ENCODE assay signal across 27 cellular contexts in the genomic region with DNA sequence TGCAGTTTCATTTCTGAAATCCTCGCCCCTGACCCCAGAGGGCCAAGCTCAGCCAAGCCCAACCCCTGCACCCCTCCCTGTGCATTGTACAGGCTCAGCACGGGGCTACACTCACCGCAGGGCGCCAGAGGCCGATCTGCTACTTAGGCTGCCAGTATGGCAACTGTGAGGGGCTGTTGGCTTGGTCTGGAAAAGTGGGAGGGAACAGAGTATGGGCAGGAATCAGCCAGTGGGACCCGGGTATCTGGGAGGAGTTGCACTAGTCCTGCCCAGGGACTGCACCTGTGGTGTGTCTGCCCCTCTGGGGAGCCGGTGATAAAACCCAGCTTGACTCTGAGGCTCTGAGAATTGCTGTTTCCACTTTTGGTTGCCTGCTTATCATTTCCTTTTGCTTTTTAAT.
DNase-seq lines count a peak whose midpoint lies in the region; ATAC-seq and TF ChIP-seq lines count a peak whose summit lies in the region.
"Had no signal": no experiment of that assay in that cellular context is flagged by ENCODE, and none has a peak within 500 bp of the region (broad histone marks: within the 10 kb centered on the region; RNA-seq: fewer than 3 reads in every experiment).

No MANE protein-coding gene starts in this region.

- H3K4me1 ChIP-seq in BE2C (no peaks in the 10 kb centered on the region), right lobe of liver (no peaks in the 10 kb centered on the region)
- H3K4me1 ChIP-seq: adrenal gland, prostate gland, sigmoid colon, SJCRH30, uterus had no signal

- H3K4me3 ChIP-seq in BE2C (ENCODE audit: low read depth, low read length) (no peak overlapping the region), right lobe of liver (no peak overlapping the region)
- H3K4me3 ChIP-seq: adrenal gland, prostate gland, sigmoid colon, SJCRH30, thoracic aorta, uterus had no signal

- TF ChIP-seq POLR2A in right lobe of liver (IDR thresholded peaks at IDR 0.05): no peak

- no peak overlapping the region for H3K27ac ChIP-seq in right lobe of liver
- H3K27ac ChIP-seq: adrenal gland, C4-2B, prostate gland, sigmoid colon, SJCRH30, thoracic aorta, uterus had no signal

- no peaks in the 10 kb centered on the region for H3K36me3 ChIP-seq in BE2C
- H3K36me3 ChIP-seq in right lobe of liver: no peaks in the 10 kb centered on the region
- H3K36me3 ChIP-seq: adrenal gland, prostate gland, sigmoid colon, SJCRH30, thoracic aorta, uterus had no signal

- DNase-seq in BE2C (peak; percentile 12), D341Med (ENCODE audit: low spot score) (peak; percentile 25), NCI-H2081 (lab: John Stamatoyannopoulos, UW) (peak; percentile 73 to 86), iPS DF 19.7 (ENCODE audit: low read depth, low spot score) (peak; percentile 40), epidermal melanocyte (ENCODE audit: insufficient read length, low spot score) (no peak), right lobe of liver (no peak), germinal center (ENCODE audit: low spot score) (no peak)
- DNase-seq in activated CD4-positive, alpha-beta T cell treated with anti-CD3 and anti-CD28 coated beads, Interleukin-2, amount 50 U/mL, for 48 hours: no peak
- DNase-seq: activated CD4-positive, alpha-beta memory T cell treated with anti-CD3 and anti-CD28 coated beads for 36 hours; activated CD8-positive, alpha-beta memory T cell treated with anti-CD3 and anti-CD28 coated beads, Interleukin-2, amount 50 U/mL, for 4 hours; activated naive CD4-positive, alpha-beta T cell treated with anti-CD3 and anti-CD28 coated beads for 36 hours; adrenal gland; DND-41; glutamatergic neuron; left cardiac atrium; mammary epithelial cell; NCI-H1048; sigmoid colon; SJCRH30; stimulated activated CD4-positive, alpha-beta T cell treated with anti-CD3 and anti-CD28 coated beads, Interleukin-4, amount 100 ng/mL, for 24 hours; stimulated activated naive CD4-positive, alpha-beta T cell; T-helper 1 cell; uterus had no signal

- intact Hi-C loops in right lobe of liver (cut with DNase I): no loop called here

- no peak for ATAC-seq in right lobe of liver
- ATAC-seq: HepG2, left cardiac atrium had no signal

- no peak for TF ChIP-seq CTCF in BE2C (IDR thresholded peaks at IDR 0.05; ENCODE audit: low read depth, low read length)
- TF ChIP-seq CTCF in right lobe of liver (IDR thresholded peaks at IDR 0.05): no peak

- H3K9me3 ChIP-seq in BE2C (no peaks in the 10 kb centered on the region), right lobe of liver (no peaks in the 10 kb centered on the region)
- H3K9me3 ChIP-seq: adrenal gland, prostate gland, sigmoid colon, SJCRH30, thoracic aorta, uterus had no signal

- 14% methylated on average over 6 of the region's 7 CpGs for WGBS in right lobe of liver (ENCODE audit: insufficient coverage, low coverage, low lambda C conversion rate, missing lambda C conversion rate)

- H3K27me3 ChIP-seq in BE2C (peaks cover 13% of the 10 kb centered on the region), right lobe of liver (no peaks in the 10 kb centered on the region)
- H3K27me3 ChIP-seq: adrenal gland, sigmoid colon, uterus had no signal

Comparison
In these comparisons a context has a peak if more than half of its experiments do, and no peak if none do; other contexts are left out.
1. DNase-seq: peak in BE2C (single experiment), D341Med (single experiment), NCI-H2081 (2 of 2) and iPS DF 19.7 (single experiment); none in activated CD4-positive, alpha-beta T cell treated with anti-CD3 and anti-CD28 coated beads, Interleukin-2, amount 50 U/mL, for 48 hours (0 of 2), epidermal melanocyte (single experiment), right lobe of liver (0 of 3) and germinal center (single experiment).